19 cellular contexts compared by ENCODE assay signal in the genomic region with DNA sequence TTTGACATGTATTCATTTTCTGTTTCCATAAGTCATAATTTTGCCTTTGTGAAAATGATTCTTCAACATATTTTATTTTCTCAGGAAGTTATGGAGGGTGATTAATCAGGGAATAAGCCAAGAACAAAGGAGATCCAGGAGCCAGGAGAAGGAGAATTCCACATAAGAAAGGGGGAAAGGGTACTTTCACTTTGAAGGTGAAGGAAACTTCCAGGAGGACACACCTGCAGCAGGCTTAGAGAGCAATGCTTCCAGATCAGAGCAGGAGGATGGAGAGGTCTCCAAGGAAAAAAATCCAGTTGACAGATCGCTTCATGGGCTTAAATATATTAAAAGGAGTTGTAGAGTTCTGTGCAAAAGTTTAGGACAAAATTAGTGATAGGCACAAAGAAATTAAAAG.
"Had no signal": no experiment of that assay in that cellular context is flagged by ENCODE, and none has a peak within 500 bp of the region (broad histone marks: within the 10 kb centered on the region; RNA-seq: fewer than 3 reads in every experiment).

No MANE protein-coding gene starts in this region.

- DNase-seq: activated CD4-positive, alpha-beta T cell treated with anti-CD3 and anti-CD28 coated beads for 4 hours; activated CD4-positive, alpha-beta T cell treated with anti-CD3 and anti-CD28 coated beads, Interleukin-2, amount 50 U/mL, for 4 hours; activated naive CD4-positive, alpha-beta T cell treated with Interleukin-2 at 50 U/mL for 16 hours; activated T-cell treated with anti-CD3 and anti-CD28 coated beads for 4 hours; activated T-cell treated with anti-CD3 and anti-CD28 coated beads, Interleukin-2, amount 50 U/mL, for 72 hours; amniotic stem cell; central memory CD4-positive, alpha-beta T cell; esophagus squamous epithelium; midbrain; natural killer cell; occipital lobe; spleen; stimulated activated naive CD4-positive, alpha-beta T cell; T-helper 1 cell; testis; transverse colon had no signal

- ATAC-seq: activated T-cell treated with anti-CD3 and anti-CD28 coated beads, Interleukin-2, amount 50 U/mL, for 72 hours; natural killer cell had no signal

- H3K9me3 ChIP-seq: esophagus squamous epithelium, right atrium auricular region, spleen, testis, transverse colon had no signal

- H3K36me3 ChIP-seq: esophagus squamous epithelium, neural progenitor cell, right atrium auricular region, spleen, transverse colon had no signal

- H3K9me3 Mint-ChIP-seq: activated T-cell treated with anti-CD3 and anti-CD28 coated beads, Interleukin-2, amount 50 U/mL, for 72 hours; natural killer cell; neural progenitor cell had no signal

- H3K4me2 ChIP-seq: neural progenitor cell had no signal

- H3K9ac ChIP-seq: neural progenitor cell had no signal

- H3K36me3 Mint-ChIP-seq: natural killer cell, neural progenitor cell had no signal

- H3K27ac Mint-ChIP-seq: activated T-cell treated with anti-CD3 and anti-CD28 coated beads, Interleukin-2, amount 50 U/mL, for 72 hours; natural killer cell; neural progenitor cell had no signal

- H3K4me1 ChIP-seq: neural progenitor cell, right atrium auricular region, spleen, testis had no signal

- H2AFZ ChIP-seq: neural progenitor cell had no signal

- H3K4me3 ChIP-seq: esophagus squamous epithelium, neural progenitor cell, right atrium auricular region, spleen, testis, transverse colon had no signal

- H3K4me3 Mint-ChIP-seq: activated T-cell treated with anti-CD3 and anti-CD28 coated beads, Interleukin-2, amount 50 U/mL, for 72 hours; natural killer cell; neural progenitor cell had no signal

- H3K27ac ChIP-seq: epithelial cell of prostate, esophagus squamous epithelium, neural progenitor cell, right atrium auricular region, spleen, testis, transverse colon had no signal

- H3K27me3 ChIP-seq: esophagus squamous epithelium, neural progenitor cell, right atrium auricular region, spleen, testis, transverse colon had no signal

- H3K4me1 Mint-ChIP-seq: natural killer cell, neural progenitor cell had no signal
